Comparison of ENCODE assay signal across 19 cellular contexts in the genomic region with DNA sequence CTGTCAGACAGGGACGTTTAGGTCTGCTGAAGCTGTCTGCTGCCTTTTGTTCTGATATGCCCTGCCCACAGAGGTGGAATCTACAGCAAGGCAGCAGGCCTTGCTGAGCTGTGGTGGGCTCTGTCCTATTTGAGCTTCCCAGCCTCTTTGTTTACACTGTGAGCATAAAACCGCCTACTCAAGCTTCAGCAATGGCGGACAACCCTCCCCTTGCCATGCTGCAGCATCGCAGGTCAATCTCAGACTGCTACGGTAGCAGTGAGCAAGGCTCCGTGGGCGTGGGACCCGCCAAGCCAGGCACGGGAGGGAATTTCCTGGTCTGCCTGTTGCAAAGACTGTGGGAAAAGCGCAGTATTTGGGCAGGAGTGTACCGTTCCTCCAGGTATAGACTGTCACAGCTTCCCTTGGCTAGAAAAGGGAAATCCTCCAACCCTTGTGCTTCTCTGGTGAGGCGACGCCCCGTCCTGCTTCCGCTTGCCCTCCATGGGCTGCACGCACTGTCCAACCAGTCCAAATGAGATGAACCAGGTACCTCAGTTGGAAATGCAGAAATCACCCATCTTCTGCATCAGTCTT.
A peak's percentile ranks its signal among the peaks of the same experiment; 100 is the strongest.
DNase-seq lines count a peak whose midpoint lies in the region; ATAC-seq and TF ChIP-seq lines count a peak whose summit lies in the region.
"Had no signal": no experiment of that assay in that cellular context is flagged by ENCODE, and none has a peak within 500 bp of the region (broad histone marks: within the 10 kb centered on the region; RNA-seq: fewer than 3 reads in every experiment).

No MANE protein-coding gene starts in this region.

- H3K4me2 ChIP-seq in neural progenitor cell: no peak overlapping the region

- H3K9me3 Mint-ChIP-seq in endodermal cell (peaks cover 3% of the 10 kb centered on the region), neural progenitor cell (peaks cover 28% of the 10 kb centered on the region)

- H3K36me3 Mint-ChIP-seq in endodermal cell (ENCODE audit: low read depth) (no peaks in the 10 kb centered on the region), neural progenitor cell (peaks cover 27% of the 10 kb centered on the region)

- peak overlapping the region; percentile 95 for H3K27ac ChIP-seq in cardiac muscle cell
- H3K27ac ChIP-seq in right cardiac atrium (ENCODE audit: low read length): no peak overlapping the region
- H3K27ac ChIP-seq in endodermal cell (ENCODE audit: low read depth, low read length): peak overlapping the region; percentile 80
- H3K27ac ChIP-seq in neural progenitor cell: no peak overlapping the region

- H3K4me1 Mint-ChIP-seq in endodermal cell (no peaks in the 10 kb centered on the region), neural progenitor cell (peaks cover 19% of the 10 kb centered on the region)

- no peak overlapping the region for H3K4me3 ChIP-seq in cardiac muscle cell
- H3K4me3 ChIP-seq in right cardiac atrium (ENCODE audit: low read length): no peak overlapping the region
- H3K4me3 ChIP-seq in endodermal cell (ENCODE audit: low read length): no peak overlapping the region
- H3K4me3 ChIP-seq in neural progenitor cell: no peak overlapping the region

- H3K36me3 ChIP-seq in cardiac muscle cell (no peaks in the 10 kb centered on the region), endodermal cell (ENCODE audit: control insufficient read depth, insufficient read depth, low read length) (no peaks in the 10 kb centered on the region), neural progenitor cell (no peaks in the 10 kb centered on the region)

- H3K9ac ChIP-seq in endodermal cell (ENCODE audit: extremely low read depth, low read length, poor library complexity, severe bottlenecking): no peak overlapping the region
- H3K9ac ChIP-seq in neural progenitor cell: no peak overlapping the region

- H3K9me3 ChIP-seq in cardiac muscle cell (ENCODE audit: low read depth): no peaks in the 10 kb centered on the region
- H3K9me3 ChIP-seq in right cardiac atrium (ENCODE audit: control insufficient read depth, low read length): no peaks in the 10 kb centered on the region
- no peaks in the 10 kb centered on the region for H3K9me3 ChIP-seq in endodermal cell (ENCODE audit: control insufficient read depth, low read length)
- no peaks in the 10 kb centered on the region for H3K9me3 ChIP-seq in neural progenitor cell (ENCODE audit: low read depth)
- H3K9me3 ChIP-seq: Caco-2 had no signal

- H4K20me1 ChIP-seq in neural progenitor cell (ENCODE audit: low read depth): no peaks in the 10 kb centered on the region

- no peaks in the 10 kb centered on the region for H3K79me2 ChIP-seq in neural progenitor cell (ENCODE audit: low read depth)

- intact Hi-C loops in right cardiac atrium (cut with DNase I): no loop called here

- CTCF ChIA-PET in GM10248 (lab: Yijun Ruan, JAX): interaction anchor here (1.1 kb wide), 1 partner anchor 11 kb away, joined by 3 read pairs; no protein-coding TSS in a partner anchor

- POLR2A ChIA-PET in GM10248 (lab: Yijun Ruan, JAX): no interaction called here

- no peak overlapping the region for H3K27ac Mint-ChIP-seq in endodermal cell
- no peak overlapping the region for H3K27ac Mint-ChIP-seq in neural progenitor cell
- H3K27ac Mint-ChIP-seq: CD4-positive, alpha-beta T cell had no signal

- 79% methylated on average over 16 of the region's 16 CpGs for WGBS in right cardiac atrium
- WGBS in endodermal cell (ENCODE audit: insufficient coverage in 1 of 2, insufficient read length in 1 of 2), 2 experiments: 83 to 89% methylated on average over 15 to 16 of the region's 16 CpGs

- no peak for ATAC-seq in right cardiac atrium

- TF ChIP-seq CTCF in cardiac muscle cell (IDR thresholded peaks at IDR 0.05; ENCODE audit: low read depth, low read length) (no peak), endodermal cell (conservative IDR thresholded peaks at IDR 0.05) (no peak), neural progenitor cell (IDR thresholded peaks at IDR 0.05) (no peak), GM10248 (IDR thresholded peaks at IDR 0.05; ENCODE audit: control extremely low read depth, extremely low read depth, low read depth, missing control alignments) (no peak)

- DNase-seq in cardiac muscle cell (ENCODE audit: low read depth in 1 of 2, low spot score in 1 of 2) (peak in 1 of 2 donors; percentile 54), right cardiac atrium (no peak), endodermal cell (no peak), neural progenitor cell (ENCODE audit: low spot score) (peak; percentile 33), GM10248 (ENCODE audit: extremely low spot score) (no peak), NCI-H82 treated with DMSO at 0.1 percent for 48 hours (lab: John Stamatoyannopoulos, UW; ENCODE audit: unreplicated experiment) (no peak), NCI-H2107 (lab: John Stamatoyannopoulos, UW) (no peak)
- DNase-seq in stimulated activated CD4-positive, alpha-beta T cell treated with anti-CD3 and anti-CD28 coated beads, Interleukin-12 subunit alpha, Interleukin-12 subunit beta, amount 100 ng/mL, for 4 hours: no peak
- DNase-seq: Caco-2; CD4-positive, alpha-beta T cell; DMS153; GOT3; KG1; NCI-H1417; NCI-H1930; NCI-H446 treated with DMSO at 0.1 percent for 48 hours; NCI-H774; OCI-M1; Right ventricle myocardium superior had no signal

- no peak overlapping the region for H3K4me3 Mint-ChIP-seq in endodermal cell
- peak overlapping the region; percentile 54 for H3K4me3 Mint-ChIP-seq in neural progenitor cell
- H3K4me3 Mint-ChIP-seq: CD4-positive, alpha-beta T cell had no signal

- H3K27me3 ChIP-seq in cardiac muscle cell: no peaks in the 10 kb centered on the region
- H3K27me3 ChIP-seq in right cardiac atrium (ENCODE audit: control insufficient read depth, insufficient read depth): no peaks in the 10 kb centered on the region
- H3K27me3 ChIP-seq in endodermal cell (ENCODE audit: control insufficient read depth, insufficient read depth, low read length, poor library complexity, severe bottlenecking): no peaks in the 10 kb centered on the region
- H3K27me3 ChIP-seq in neural progenitor cell: no peaks in the 10 kb centered on the region

- no peak overlapping the region for H2AFZ ChIP-seq in neural progenitor cell (replicated peaks)

- H3K4me1 ChIP-seq in cardiac muscle cell (ENCODE audit: low read depth): peaks cover 39% of the 10 kb centered on the region
- H3K4me1 ChIP-seq in right cardiac atrium (ENCODE audit: control insufficient read depth, insufficient read depth, low read length): peaks cover 9% of the 10 kb centered on the region
- peaks cover 4% of the 10 kb centered on the region for H3K4me1 ChIP-seq in endodermal cell (ENCODE audit: control insufficient read depth, insufficient read depth, low read length)
- H3K4me1 ChIP-seq in neural progenitor cell: peaks cover 9% of the 10 kb centered on the region
- H3K4me1 ChIP-seq: Caco-2 had no signal

- H3K27me3 Mint-ChIP-seq in endodermal cell (ENCODE audit: insufficient read depth) (peaks cover 4% of the 10 kb centered on the region), neural progenitor cell (ENCODE audit: insufficient read depth, low read depth) (peaks cover 7% of the 10 kb centered on the region)

- no peaks in the 10 kb centered on the region for H3F3A ChIP-seq in neural progenitor cell (ENCODE audit: low read depth)

Comparison
In these comparisons a context has a peak if more than half of its experiments do, and no peak if none do; other contexts are left out.
1. H3K27ac ChIP-seq: peak in cardiac muscle cell (single experiment) and endodermal cell (single experiment); none in right cardiac atrium (single experiment) and neural progenitor cell (single experiment).